ENCODE assay signal across 25 cellular contexts in genomic region chr10:120981601-120982381, GRCh38.
DNase-seq lines count a peak whose midpoint lies in the region; TF ChIP-seq lines count a peak whose summit lies in the region.
"Had no signal": no experiment of that assay in that cellular context is flagged by ENCODE, and none has a peak within 500 bp of the region (broad histone marks: within the 10 kb centered on the region; RNA-seq: fewer than 3 reads in every experiment).

No MANE protein-coding gene starts in this region.

- no peaks in the 10 kb centered on the region for H4K20me1 ChIP-seq in Karpas-422 (ENCODE audit: insufficient read depth, low read depth, low read length)

- H3K27ac ChIP-seq in parathyroid adenoma (no peak overlapping the region), Karpas-422 (ENCODE audit: low read length) (no peak overlapping the region)
- H3K27ac ChIP-seq: colonic mucosa, foreskin keratinocyte, spleen had no signal

- no peak for TF ChIP-seq CTCF in parathyroid adenoma (IDR thresholded peaks at IDR 0.05)

- H3K9me2 ChIP-seq in Karpas-422 (replicated peaks; ENCODE audit: insufficient read depth, low read length): no peaks in the 10 kb centered on the region

- H3K4me2 ChIP-seq in parathyroid adenoma (ENCODE audit: low read length) (no peak overlapping the region), Karpas-422 (ENCODE audit: low read depth, low read length, poor library complexity, severe bottlenecking) (no peak overlapping the region)

- peak; percentile 52 for DNase-seq in H7
- DNase-seq in NT2/D1 (ENCODE audit: low read depth, low spot score): peak; percentile 30
- peak; percentile 96 for DNase-seq in islet precursor cell
- DNase-seq in NCI-H2029 (lab: John Stamatoyannopoulos, UW): no peak
- no peak for DNase-seq in amygdala (lab: John Stamatoyannopoulos, UW)
- no peak for DNase-seq in Karpas-422
- no peak for DNase-seq in stimulated activated naive CD4-positive, alpha-beta T cell (lab: John Stamatoyannopoulos, UW)
- DNase-seq: ACHN; activated CD4-positive, alpha-beta T cell treated with anti-CD3 and anti-CD28 coated beads for 4 hours; activated naive CD4-positive, alpha-beta T cell; activated T-cell treated with anti-CD3 and anti-CD28 coated beads, Interleukin-2, amount 50 U/mL, for 4 hours; amniotic stem cell; colonic mucosa; effector memory CD8-positive, alpha-beta T cell; foreskin keratinocyte; Kasumi-1; NCI-H1092 treated with DMSO at 0.1 percent for 48 hours; NCI-H2107; NCI-H510A; nucleus accumbens; spleen; stimulated activated CD4-positive, alpha-beta T cell treated with anti-CD3 and anti-CD28 coated beads, Interleukin-4, amount 100 ng/mL, for 1 hour; T-helper 2 cell had no signal

- peaks cover 11% of the 10 kb centered on the region for H3K9me3 ChIP-seq in NT2/D1 (ENCODE audit: insufficient read depth, low read length)
- no peaks in the 10 kb centered on the region for H3K9me3 ChIP-seq in parathyroid adenoma (ENCODE audit: control insufficient read depth, low read length)
- H3K9me3 ChIP-seq in Karpas-422 (ENCODE audit: low read length): no peaks in the 10 kb centered on the region
- H3K9me3 ChIP-seq: colonic mucosa had no signal

- H3K36me3 ChIP-seq in H7 (replicated peaks; ENCODE audit: control insufficient read depth, insufficient read depth, low read length): no peaks in the 10 kb centered on the region
- no peaks in the 10 kb centered on the region for H3K36me3 ChIP-seq in NT2/D1 (ENCODE audit: insufficient read depth, insufficient read length, low read length)
- H3K36me3 ChIP-seq in parathyroid adenoma (ENCODE audit: control insufficient read depth, insufficient read depth, low read length): no peaks in the 10 kb centered on the region
- no peaks in the 10 kb centered on the region for H3K36me3 ChIP-seq in Karpas-422 (ENCODE audit: insufficient read depth, low read length)
- H3K36me3 ChIP-seq: colonic mucosa, spleen had no signal

- H3K27me3 ChIP-seq in H7 (ENCODE audit: control insufficient read depth, insufficient read depth, low read length) (peaks cover 21% of the 10 kb centered on the region), NT2/D1 (ENCODE audit: insufficient read depth, insufficient read length) (peaks cover 42% of the 10 kb centered on the region), parathyroid adenoma (ENCODE audit: control insufficient read depth, insufficient read depth, low read length) (no peaks in the 10 kb centered on the region), Karpas-422 (ENCODE audit: low read length) (no peaks in the 10 kb centered on the region)
- H3K27me3 ChIP-seq: colonic mucosa had no signal

- H2AFZ ChIP-seq in parathyroid adenoma (peak overlapping the region; percentile 30), Karpas-422 (ENCODE audit: low read length) (no peak overlapping the region)

- H3K4me3 ChIP-seq in H7 (ENCODE audit: insufficient read depth, low read depth, low read length) (no peak overlapping the region), NT2/D1 (ENCODE audit: insufficient read length, low read depth) (no peak overlapping the region), parathyroid adenoma (ENCODE audit: low read depth, low read length) (no peak overlapping the region), Karpas-422 (ENCODE audit: low read length) (no peak overlapping the region)
- H3K4me3 ChIP-seq: colonic mucosa, lung, spleen had no signal

- peaks cover 4% of the 10 kb centered on the region for H3K4me1 ChIP-seq in NT2/D1 (ENCODE audit: insufficient read depth, insufficient read length)
- H3K4me1 ChIP-seq in parathyroid adenoma: peaks cover 4% of the 10 kb centered on the region
- no peaks in the 10 kb centered on the region for H3K4me1 ChIP-seq in Karpas-422 (ENCODE audit: low read length)

- H3K9ac ChIP-seq in NT2/D1 (ENCODE audit: insufficient read length, low read depth): no peak overlapping the region
- no peak overlapping the region for H3K9ac ChIP-seq in parathyroid adenoma
- H3K9ac ChIP-seq in Karpas-422 (ENCODE audit: low read length): no peak overlapping the region

- H3K79me2 ChIP-seq in parathyroid adenoma: no peaks in the 10 kb centered on the region
- no peaks in the 10 kb centered on the region for H3K79me2 ChIP-seq in Karpas-422 (ENCODE audit: low read length)

Comparison
In these comparisons a context has a peak if more than half of its experiments do, and no peak if none do; other contexts are left out.
1. DNase-seq: peak in H7 (single experiment), NT2/D1 (single experiment) and islet precursor cell (single experiment); none in NCI-H2029 (single experiment), amygdala (0 of 56), Karpas-422 (single experiment) and stimulated activated naive CD4-positive, alpha-beta T cell (0 of 6).